ENCODE assay signal across 1 cellular context in the genomic region with DNA sequence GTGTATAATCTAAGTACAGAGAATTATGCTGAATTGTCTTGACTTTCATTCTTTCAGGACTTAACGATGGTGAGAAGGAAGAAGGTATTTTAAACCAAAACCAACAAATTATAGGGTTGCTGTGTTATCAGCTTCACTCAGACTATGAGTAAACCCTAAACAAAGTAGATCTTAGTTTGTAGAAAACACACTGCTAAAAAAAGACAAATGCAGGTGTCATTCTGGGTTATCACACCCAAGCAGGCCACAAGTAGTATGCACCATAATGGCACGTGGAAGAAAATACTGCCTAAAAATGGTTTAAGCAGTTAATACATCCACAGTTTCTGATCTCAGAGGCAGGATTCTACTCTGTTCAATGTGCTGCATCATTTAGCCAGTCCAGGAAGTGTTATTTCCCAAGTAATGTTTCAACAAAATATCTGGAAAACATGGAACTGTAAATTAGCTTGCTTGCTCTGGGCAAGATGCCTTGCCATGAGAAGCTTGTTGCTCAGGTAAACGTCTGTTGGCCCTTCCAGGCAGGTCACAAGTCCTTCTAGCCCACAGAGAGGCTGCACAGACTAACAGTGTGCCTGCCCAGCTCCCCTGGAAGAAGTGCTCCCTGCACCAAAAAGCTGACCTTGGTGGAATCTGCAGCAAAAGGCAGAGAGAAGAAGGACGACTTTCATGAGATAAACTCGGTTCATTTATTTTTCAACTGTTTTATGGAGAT.
TF ChIP-seq lines count a peak whose summit lies in the region.

No MANE protein-coding gene starts in this region.

TF ChIP-seq in HepG2, 621 proteins besides CTCF, POLR2A, EP300 and RAD21:
- TF ChIP-seq ZNF263 (CRISPR knock-in tag; IDR thresholded peaks at IDR 0.05): peak; percentile 92
- TF ChIP-seq, protein P1, sequence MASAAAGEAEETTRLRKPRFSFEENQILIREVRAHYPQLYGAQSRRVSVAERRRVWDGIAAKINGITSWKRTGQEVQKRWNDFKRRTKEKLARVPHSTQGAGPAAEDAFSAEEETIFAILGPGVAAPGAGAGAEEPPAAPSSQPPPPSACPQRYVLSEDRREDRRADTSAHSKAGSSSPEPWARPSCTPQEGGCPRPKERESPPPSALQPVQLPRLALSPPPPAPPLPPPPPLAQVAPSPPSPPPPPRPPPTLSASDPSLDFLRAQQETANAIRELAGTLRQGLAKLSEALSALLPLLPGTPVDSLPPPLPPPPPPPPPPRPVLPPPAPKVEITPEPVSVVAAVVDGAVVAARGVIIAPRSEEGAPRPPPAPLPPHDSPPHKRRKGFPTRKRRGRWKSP (CRISPR knock-in tag; IDR thresholded peaks at IDR 0.05): no peak
